Comparison of ENCODE assay signal across 13 cellular contexts in genomic region chr4:102678107-102678506, GRCh38.
DNase-seq lines count a peak whose midpoint lies in the region; ATAC-seq and TF ChIP-seq lines count a peak whose summit lies in the region.
"Had no signal": no experiment of that assay in that cellular context is flagged by ENCODE, and none has a peak within 500 bp of the region (broad histone marks: within the 10 kb centered on the region; RNA-seq: fewer than 3 reads in every experiment).

No MANE protein-coding gene starts in this region.

- H3K9me3 ChIP-seq in HEK293 (ENCODE audit: control insufficient read depth, insufficient read depth, low read depth, low read length) (no peaks in the 10 kb centered on the region), RWPE2 (ENCODE audit: severe bottlenecking) (no peaks in the 10 kb centered on the region), left lung (no peaks in the 10 kb centered on the region)
- H3K9me3 ChIP-seq: BE2C had no signal

- ATAC-seq in RWPE2 (ENCODE audit: low read depth) = no peak
- ATAC-seq in left lung = peak; percentile 26

- CTCF ChIA-PET in HEK293 (lab: Yijun Ruan, JAX) = interaction anchor here (1.0 kb wide), 1 partner anchor 330 kb away, joined by 3 read pairs; no protein-coding TSS in a partner anchor

- H3K27me3 ChIP-seq in RWPE2 (ENCODE audit: insufficient read depth, poor library complexity, severe bottlenecking) (no peaks in the 10 kb centered on the region), left lung (no peaks in the 10 kb centered on the region)
- H3K27me3 ChIP-seq: BE2C had no signal

- POLR2A ChIA-PET in HEK293 (lab: Yijun Ruan, JAX) = no interaction called here

- TF ChIP-seq CTCF in HEK293 (tag by site-specific recombination; IDR thresholded peaks at IDR 0.05) (no peak), RWPE2 (IDR thresholded peaks at IDR 0.05; ENCODE audit: poor library complexity, severe bottlenecking) (no peak), left lung (IDR thresholded peaks at IDR 0.05) (no peak)

- DNase-seq in COR-L47 (lab: John Stamatoyannopoulos, UW) (peak; percentile 24), RWPE2 (ENCODE audit: low spot score) (no peak), left lung (no peak), DMS153 treated with DMSO at 0.1 percent for 48 hours (lab: John Stamatoyannopoulos, UW; ENCODE audit: unreplicated experiment) (no peak), dedifferentiated amniotic fluid mesenchymal stem cell (ENCODE audit: extremely low spot score) (no peak)
- DNase-seq in stimulated activated naive CD4-positive, alpha-beta T cell treated with Interleukin-2 at 50 U/mL for 16 hours (lab: John Stamatoyannopoulos, UW) = no peak
- DNase-seq: BE2C; CD4-positive, alpha-beta memory T cell; H7; IMR-90; NCI-H187; NCI-H524 treated with DMSO at 0.1 percent for 48 hours had no signal

- H3K36me3 ChIP-seq in HEK293 (ENCODE audit: control insufficient read depth in 2 of 2, insufficient read depth in 1 of 2, low read length in 2 of 2) = peaks cover 0 to 7% of the 10 kb centered on the region in 2 experiments; a peak in 1 of 3 replicates
- no peaks in the 10 kb centered on the region for H3K36me3 ChIP-seq in RWPE2 (ENCODE audit: low read depth)
- peaks cover 0 to 57% of the 10 kb centered on the region in 2 donors for H3K36me3 ChIP-seq in left lung
- H3K36me3 ChIP-seq: BE2C had no signal

- no peak overlapping the region for H3K27ac ChIP-seq in HEK293 (ENCODE audit: extremely low read depth, low read depth, low read length)
- H3K27ac ChIP-seq in RWPE2 (ENCODE audit: poor library complexity, severe bottlenecking) = peak overlapping the region; percentile 51
- no peak overlapping the region for H3K27ac ChIP-seq in left lung

- H3K4me3 ChIP-seq in HEK293 (ENCODE audit: low read depth, low read length) (no peak overlapping the region), RWPE2 (ENCODE audit: severe bottlenecking) (no peak overlapping the region), left lung (no peak overlapping the region)

- intact Hi-C loops in left lung (cut with DNase I) = no loop called here

- H3K4me1 ChIP-seq in HEK293 (ENCODE audit: control insufficient read depth, insufficient read depth, low read length) (no peaks in the 10 kb centered on the region; the same call in 1 of the 2 replicates), RWPE2 (ENCODE audit: insufficient read depth, poor library complexity, severe bottlenecking) (peaks cover 19% of the 10 kb centered on the region), left lung (no peaks in the 10 kb centered on the region)

TF ChIP-seq in HEK293, 187 proteins besides CTCF, POLR2A, EP300 and RAD21:
- no peak for TF ChIP-seq ZNF585B (tag by site-specific recombination; IDR thresholded peaks at IDR 0.05)
- TF ChIP-seq OVOL3 (tag by site-specific recombination; IDR thresholded peaks at IDR 0.05) = no peak
- TF ChIP-seq ZNF560 (tag by site-specific recombination; IDR thresholded peaks at IDR 0.05; ENCODE audit: borderline replicate concordance) = no peak
- peak; percentile 60; the same call in 1 of the 2 replicates for TF ChIP-seq PRDM1 (tag by site-specific recombination; IDR thresholded peaks at IDR 0.05)
- TF ChIP-seq ZNF169 (tag by site-specific recombination; IDR thresholded peaks at IDR 0.05) = no peak
- TF ChIP-seq SP7 (tag by site-specific recombination; IDR thresholded peaks at IDR 0.05) = peak; percentile 46; the same call in 1 of the 2 replicates
- no peak for TF ChIP-seq ZNF529 (tag by site-specific recombination; IDR thresholded peaks at IDR 0.05; ENCODE audit: insufficient replicate concordance)
- TF ChIP-seq ZNF354C (tag by site-specific recombination; IDR thresholded peaks at IDR 0.05; ENCODE audit: borderline replicate concordance, low read depth) = no peak
- no peak for TF ChIP-seq ZNF664 (tag by site-specific recombination; IDR thresholded peaks at IDR 0.05)
- TF ChIP-seq ZNF596 (tag by site-specific recombination; IDR thresholded peaks at IDR 0.05) = no peak
- TF ChIP-seq ZNF324 (tag by site-specific recombination; IDR thresholded peaks at IDR 0.05) = no peak
- no peak for TF ChIP-seq ZSCAN4 (tag by site-specific recombination; IDR thresholded peaks at IDR 0.05)
- TF ChIP-seq, protein P1, sequence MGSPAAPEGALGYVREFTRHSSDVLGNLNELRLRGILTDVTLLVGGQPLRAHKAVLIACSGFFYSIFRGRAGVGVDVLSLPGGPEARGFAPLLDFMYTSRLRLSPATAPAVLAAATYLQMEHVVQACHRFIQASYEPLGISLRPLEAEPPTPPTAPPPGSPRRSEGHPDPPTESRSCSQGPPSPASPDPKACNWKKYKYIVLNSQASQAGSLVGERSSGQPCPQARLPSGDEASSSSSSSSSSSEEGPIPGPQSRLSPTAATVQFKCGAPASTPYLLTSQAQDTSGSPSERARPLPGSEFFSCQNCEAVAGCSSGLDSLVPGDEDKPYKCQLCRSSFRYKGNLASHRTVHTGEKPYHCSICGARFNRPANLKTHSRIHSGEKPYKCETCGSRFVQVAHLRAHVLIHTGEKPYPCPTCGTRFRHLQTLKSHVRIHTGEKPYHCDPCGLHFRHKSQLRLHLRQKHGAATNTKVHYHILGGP (tag by site-specific recombination; IDR thresholded peaks at IDR 0.05) = no peak
- TF ChIP-seq ZFP69B (tag by site-specific recombination; IDR thresholded peaks at IDR 0.05) = no peak
- TF ChIP-seq ZNF830 (tag by site-specific recombination; IDR thresholded peaks at IDR 0.05; ENCODE audit: low read depth) = no peak
- TF ChIP-seq ZNF544 (tag by site-specific recombination; IDR thresholded peaks at IDR 0.05) = no peak
